9 cellular contexts compared by ENCODE assay signal in the genomic region with DNA sequence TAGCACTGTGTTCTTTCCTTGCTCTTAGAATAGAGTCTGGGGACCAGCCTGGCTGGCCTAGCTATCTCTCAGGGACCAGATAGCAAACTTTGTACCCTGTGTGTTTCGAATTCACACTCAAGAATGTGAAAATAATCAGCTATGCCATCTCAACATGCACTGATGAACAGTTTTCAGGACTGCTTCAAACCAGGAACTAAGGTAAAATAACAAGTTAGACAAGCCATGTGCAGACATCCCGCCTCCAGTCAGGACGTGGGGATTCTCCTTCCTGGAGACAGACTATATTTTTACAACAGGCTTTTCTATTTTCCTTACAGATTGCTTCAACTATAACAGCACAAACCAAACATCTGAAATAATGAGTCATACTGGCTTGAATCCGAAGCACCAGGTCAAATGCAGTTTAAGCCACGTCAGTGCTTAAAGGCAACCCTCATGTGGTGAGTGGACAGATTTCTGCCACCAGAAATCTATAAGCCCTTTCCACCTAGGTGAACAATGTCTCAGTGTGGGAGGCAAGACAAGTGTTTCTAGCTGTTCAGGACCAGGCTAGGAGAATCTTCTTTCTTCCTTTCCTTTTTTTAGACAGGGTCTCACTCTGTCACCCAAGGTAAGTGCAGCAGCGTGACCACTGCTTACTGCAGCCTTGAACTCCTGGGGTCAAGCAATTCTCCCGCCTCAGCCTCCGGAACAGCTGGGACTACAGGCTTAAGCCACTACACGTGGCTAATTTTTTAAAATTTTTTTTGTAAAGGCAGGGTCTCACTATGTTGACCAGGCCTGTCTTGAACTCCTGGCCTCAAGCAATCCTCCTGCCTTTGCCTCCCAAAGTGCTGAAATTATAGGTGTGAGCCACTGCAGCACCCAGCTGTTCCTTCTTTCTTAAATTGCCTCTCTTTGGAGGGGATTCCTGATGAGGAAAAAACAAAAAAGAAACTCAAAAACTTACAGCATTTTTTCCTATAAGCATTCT. TPM values are rescaled to one million over a fixed set of nuclear protein-coding genes. Genes with fewer than 3 reads are reported as not detected.
DNase-seq lines count a peak whose midpoint lies in the region; ATAC-seq, FAIRE-seq and TF ChIP-seq lines count a peak whose summit lies in the region.
"Had no signal": no experiment of that assay in that cellular context is flagged by ENCODE, and none has a peak within 500 bp of the region (broad histone marks: within the 10 kb centered on the region; RNA-seq: fewer than 3 reads in every experiment).

No MANE protein-coding gene starts in this region.

- ATAC-seq in GM21447 (IDR thresholded peaks at IDR 0.05; ENCODE audit: unreplicated experiment): no peak

- DNase-seq in GM03348 (ENCODE audit: low spot score) (peak; percentile 85), SK-MEL-5 (ENCODE audit: low read depth, low spot score) (peak; percentile 60), foreskin melanocyte (peak; percentile 89), retinal pigment epithelial cell (ENCODE audit: low read depth) (peak; percentile 99), GM19240 (ENCODE audit: insufficient read length, low spot score) (no peak), DMS 273 treated with DMSO at 0.1 percent for 48 hours (lab: John Stamatoyannopoulos, UW) (no peak), GM19239 (ENCODE audit: insufficient read length, low spot score) (no peak)
- DNase-seq: activated T-cell treated with anti-CD3 and anti-CD28 coated beads, Interleukin-2, amount 50 U/mL, for 24 hours had no signal

- H3K4me3 ChIP-seq in retinal pigment epithelial cell (ENCODE audit: low read length): no peak overlapping the region

- no peak for TF ChIP-seq CTCF in retinal pigment epithelial cell (conservative IDR thresholded peaks at IDR 0.05; ENCODE audit: low read depth, low read length)

- in situ Hi-C loops in SK-MEL-5 (cut with HindIII; ENCODE audit: low pct_unique_long_range_greater_than_20kb, low sequenced_read_pairs): no loop called here

- no peak for FAIRE-seq in GM19239 (lab: Jason Lieb, UNC)

RNA-seq across cellular contexts. Expression of a gene that starts 53.3 kb away (rescaled TPM):
- total RNA-seq in SK-MEL-5 (2014; rRNA removed; shearing (Covaris generic)): 57.2 and 58.0 TPM in 2 replicates
- 37.3 and 76.5 TPM in 2 replicates for polyA plus RNA-seq in SK-MEL-5 (2015; cell fraction: cytosol; rRNA removed)
- 41.1 and 55.8 TPM in 2 replicates for polyA plus RNA-seq in SK-MEL-5 (2015; cell fraction: nucleus; rRNA removed)

Comparison
In these comparisons a context has a peak if more than half of its experiments do, and no peak if none do; other contexts are left out.
1. DNase-seq: peak in GM03348 (single experiment), SK-MEL-5 (single experiment), foreskin melanocyte (single experiment) and retinal pigment epithelial cell (single experiment); none in GM19240 (single experiment), DMS 273 treated with DMSO at 0.1 percent for 48 hours (single experiment) and GM19239 (single experiment).